In the genomic region with DNA sequence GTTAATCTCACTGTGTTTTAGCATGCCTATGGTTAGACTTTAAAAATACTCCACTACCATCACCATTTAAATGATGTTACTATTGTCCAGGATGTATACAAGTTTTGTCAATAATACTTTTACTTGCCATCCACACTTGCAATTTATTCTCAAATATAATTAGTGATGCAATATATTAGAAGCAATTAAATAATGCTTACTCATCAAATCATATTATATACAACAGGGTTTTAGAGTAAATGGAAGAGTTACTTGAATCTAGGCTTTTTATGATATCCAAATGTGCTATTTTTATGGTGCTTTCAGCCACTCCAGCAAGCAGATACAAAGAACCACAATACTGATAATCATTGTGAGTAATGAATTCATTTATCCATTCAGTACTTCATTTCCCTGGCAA, we compare ENCODE assay signal across 8 cellular contexts.
"Had no signal": no experiment of that assay in that cellular context is flagged by ENCODE, and none has a peak within 500 bp of the region (broad histone marks: within the 10 kb centered on the region; RNA-seq: fewer than 3 reads in every experiment).

No MANE protein-coding gene starts in this region.

- H3K9ac ChIP-seq: GM23248 had no signal

- FAIRE-seq: H54 had no signal

- DNase-seq: GM23248, GOT3, H9, HCEC 1CT, Kasumi-1, KG1 had no signal

- H3K4me3 ChIP-seq: GM23248 had no signal

- H2AFZ ChIP-seq: GM23248 had no signal

- H3K27ac ChIP-seq: GM23248, HL-60 had no signal
